1 cellular context compared by ENCODE assay signal in genomic region chr15:98549003-98549402, GRCh38.
TF ChIP-seq lines count a peak whose summit lies in the region.

No MANE protein-coding gene starts in this region.

TF ChIP-seq in WTC11, 78 proteins besides CTCF, POLR2A, EP300 and RAD21 (continued from another document):
- TF ChIP-seq ZBTB21 (CRISPR knock-in tag; IDR thresholded peaks at IDR 0.05; ENCODE audit: borderline replicate concordance) = no peak
- TF ChIP-seq SMAD3 (CRISPR knock-in tag; IDR thresholded peaks at IDR 0.05; ENCODE audit: borderline replicate concordance) = no peak
- no peak for TF ChIP-seq TEAD1 (CRISPR knock-in tag; IDR thresholded peaks at IDR 0.05)
- TF ChIP-seq ZNF416 (CRISPR knock-in tag; IDR thresholded peaks at IDR 0.05) = no peak
- TF ChIP-seq GRHL2 (CRISPR knock-in tag; IDR thresholded peaks at IDR 0.05; ENCODE audit: insufficient replicate concordance, severe bottlenecking) = no peak
